In genomic region chr17:47785538-47786123, GRCh38 we compare ENCODE assay signal across 9 cellular contexts. TPM values are rescaled to one million over a fixed set of nuclear protein-coding genes. Genes with fewer than 3 reads are reported as not detected.
DNase-seq lines count a peak whose midpoint lies in the region; ATAC-seq and TF ChIP-seq lines count a peak whose summit lies in the region.
"Had no signal": no experiment of that assay in that cellular context is flagged by ENCODE, and none has a peak within 500 bp of the region (broad histone marks: within the 10 kb centered on the region; RNA-seq: fewer than 3 reads in every experiment).

No MANE protein-coding gene starts in this region.

- no peak overlapping the region for H3K27ac ChIP-seq in Karpas-422 (ENCODE audit: low read length)

- H3K9me2 ChIP-seq in Karpas-422 (replicated peaks; ENCODE audit: insufficient read depth, low read length) = no peaks in the 10 kb centered on the region

- H3K4me2 ChIP-seq in Karpas-422 (ENCODE audit: low read depth, low read length, poor library complexity, severe bottlenecking) = no peak overlapping the region

- no peak overlapping the region for H3K27ac Mint-ChIP-seq in activated CD8-positive, alpha-beta T cell treated with anti-CD3 and anti-CD28 coated beads, Interleukin-2, amount 10 ng/mL, durations not matched to agents 7 days and 5 days

- CTCF ChIA-PET in activated CD8-positive, alpha-beta T cell treated with anti-CD3 and anti-CD28 coated beads, Interleukin-2, amount 10 ng/mL, durations not matched to agents 7 days and 5 days (lab: Charles Lee) = interaction anchor here (0.8 to 1.6 kb wide), 4 partner anchors 16 to 122 kb away, joined by 3 to 6 read pairs (median 3); partner anchors contain the start of genes LRRC46 and MRPL10

- H3K4me3 ChIP-seq in GM12865 (ENCODE audit: low read depth, low read length) = no peak overlapping the region
- H3K4me3 ChIP-seq in Karpas-422 (ENCODE audit: low read length) = no peak overlapping the region

- peak; percentile 62 for ATAC-seq in activated CD8-positive, alpha-beta T cell treated with anti-CD3 and anti-CD28 coated beads, Interleukin-2, amount 10 ng/mL, durations not matched to agents 7 days and 5 days
- ATAC-seq in left lobe of liver (no peak), HG03039 (IDR thresholded peaks at IDR 0.05; ENCODE audit: unreplicated experiment) (no peak), HG03280 (IDR thresholded peaks at IDR 0.05; ENCODE audit: unreplicated experiment) (no peak)

- peaks cover 5% of the 10 kb centered on the region for H3K4me1 ChIP-seq in Karpas-422 (ENCODE audit: low read length)

- POLR2A ChIA-PET in activated CD8-positive, alpha-beta T cell treated with anti-CD3 and anti-CD28 coated beads, Interleukin-2, amount 10 ng/mL, durations not matched to agents 7 days and 5 days (lab: Charles Lee) = interaction anchor here (1.3 to 1.5 kb wide), 2 partner anchors 14 to 50 kb away, joined by 3 to 4 read pairs; no protein-coding TSS in a partner anchor

- H3K4me3 Mint-ChIP-seq in activated CD8-positive, alpha-beta T cell treated with anti-CD3 and anti-CD28 coated beads, Interleukin-2, amount 10 ng/mL, durations not matched to agents 7 days and 5 days = no peak overlapping the region

- H2AFZ ChIP-seq in Karpas-422 (ENCODE audit: low read length) = no peak overlapping the region

- TF ChIP-seq CTCF in GM12865 (IDR thresholded peaks at IDR 0.05; ENCODE audit: insufficient read depth, low read depth, low read length, missing control alignments) = no peak

- H3K36me3 Mint-ChIP-seq in activated CD8-positive, alpha-beta T cell treated with anti-CD3 and anti-CD28 coated beads, Interleukin-2, amount 10 ng/mL, durations not matched to agents 7 days and 5 days (ENCODE audit: low read depth) = no peaks in the 10 kb centered on the region

- peaks cover 50% of the 10 kb centered on the region for H3K27me3 Mint-ChIP-seq in activated CD8-positive, alpha-beta T cell treated with anti-CD3 and anti-CD28 coated beads, Interleukin-2, amount 10 ng/mL, durations not matched to agents 7 days and 5 days (ENCODE audit: low read depth)

- no peaks in the 10 kb centered on the region for H3K9me3 ChIP-seq in Karpas-422 (ENCODE audit: low read length)

- DNase-seq in GM12865 (ENCODE audit: low read depth) = peak; percentile 19
- peak; percentile 76 for DNase-seq in Karpas-422
- DNase-seq in activated CD8-positive, alpha-beta T cell treated with anti-CD3 and anti-CD28 coated beads, Interleukin-2, amount 10 ng/mL, durations not matched to agents 7 days and 5 days = peak; percentile 72
- peak; percentile 23 for DNase-seq in left lobe of liver (ENCODE audit: low spot score)
- DNase-seq in T-helper 9 cell = no peak
- DNase-seq: central memory CD4-positive, alpha-beta T cell; hypothalamus had no signal

- no peaks in the 10 kb centered on the region for H3K9me3 Mint-ChIP-seq in activated CD8-positive, alpha-beta T cell treated with anti-CD3 and anti-CD28 coated beads, Interleukin-2, amount 10 ng/mL, durations not matched to agents 7 days and 5 days (ENCODE audit: insufficient read depth)

- no peak overlapping the region for H3K9ac ChIP-seq in Karpas-422 (ENCODE audit: low read length)

- no peaks in the 10 kb centered on the region for H3K79me2 ChIP-seq in Karpas-422 (ENCODE audit: low read length)

- H3K4me1 Mint-ChIP-seq in activated CD8-positive, alpha-beta T cell treated with anti-CD3 and anti-CD28 coated beads, Interleukin-2, amount 10 ng/mL, durations not matched to agents 7 days and 5 days (ENCODE audit: low read depth) = peaks cover 9% of the 10 kb centered on the region

- no peaks in the 10 kb centered on the region for H3K36me3 ChIP-seq in Karpas-422 (ENCODE audit: insufficient read depth, low read length)

- no peaks in the 10 kb centered on the region for H3K27me3 ChIP-seq in Karpas-422 (ENCODE audit: low read length)

- no peaks in the 10 kb centered on the region for H4K20me1 ChIP-seq in Karpas-422 (ENCODE audit: insufficient read depth, low read depth, low read length)

RNA-seq across cellular contexts. Expression of gene OSBPL7, which starts 36.0 kb away (rescaled TPM):
- total RNA-seq in Karpas-422 (2014; rRNA removed; shearing (Covaris generic); ENCODE audit: low replicate concordance) = 11.1 and 21.9 TPM in 2 replicates
- 10 to 100 TPM; 33.0 to 33.6 TPM for total RNA-seq in activated CD8-positive, alpha-beta T cell treated with anti-CD3 and anti-CD28 coated beads, Interleukin-2, amount 10 ng/mL, durations not matched to agents 7 days and 5 days
- 1.0 TPM for total RNA-seq in left lobe of liver

RNA-seq across cellular contexts. Expression of gene MRPL10, which starts 45.7 kb away (rescaled TPM):
- total RNA-seq in Karpas-422 (2014; rRNA removed; shearing (Covaris generic); ENCODE audit: low replicate concordance) = 38.2 and 50.3 TPM in 2 replicates
- 10 to 100 TPM; 37.9 to 41.6 TPM for total RNA-seq in activated CD8-positive, alpha-beta T cell treated with anti-CD3 and anti-CD28 coated beads, Interleukin-2, amount 10 ng/mL, durations not matched to agents 7 days and 5 days
- 16.4 TPM for total RNA-seq in left lobe of liver

RNA-seq across cellular contexts. Expression of gene LRRC46, which starts 45.8 kb away (rescaled TPM):
- total RNA-seq in Karpas-422 (2014; rRNA removed; shearing (Covaris generic); ENCODE audit: low replicate concordance) = 2.8 TPM in 1 of 2 replicates, not detected in the other
- under 1 TPM; 0.82 to 0.97 TPM for total RNA-seq in activated CD8-positive, alpha-beta T cell treated with anti-CD3 and anti-CD28 coated beads, Interleukin-2, amount 10 ng/mL, durations not matched to agents 7 days and 5 days
- 0.40 TPM for total RNA-seq in left lobe of liver

RNA-seq across cellular contexts. Expression of gene TBX21, which starts 52.6 kb away (rescaled TPM):
- total RNA-seq in Karpas-422 (2014; rRNA removed; shearing (Covaris generic); ENCODE audit: low replicate concordance) = not detected in 2 replicates
- total RNA-seq in activated CD8-positive, alpha-beta T cell treated with anti-CD3 and anti-CD28 coated beads, Interleukin-2, amount 10 ng/mL, durations not matched to agents 7 days and 5 days = 10 to 100 TPM; 27.4 to 27.5 TPM
- total RNA-seq in left lobe of liver = 0.38 TPM

RNA-seq across cellular contexts. Expression of gene SCRN2, which starts 55.4 kb away (rescaled TPM):
- 37.7 and 63.5 TPM in 2 replicates for total RNA-seq in Karpas-422 (2014; rRNA removed; shearing (Covaris generic); ENCODE audit: low replicate concordance)
- 10 to 100 TPM; 24.1 to 24.8 TPM for total RNA-seq in activated CD8-positive, alpha-beta T cell treated with anti-CD3 and anti-CD28 coated beads, Interleukin-2, amount 10 ng/mL, durations not matched to agents 7 days and 5 days
- 28.4 TPM for total RNA-seq in left lobe of liver
